In genomic region chr2:168831662-168832061, GRCh38 we compare ENCODE assay signal across 35 cellular contexts. TPM values are rescaled to one million over a fixed set of nuclear protein-coding genes. Genes with fewer than 3 reads are reported as not detected.
"Had no signal": no experiment of that assay in that cellular context is flagged by ENCODE, and none has a peak within 500 bp of the region (broad histone marks: within the 10 kb centered on the region; RNA-seq: fewer than 3 reads in every experiment).

No MANE protein-coding gene starts in this region.

- H3K9me3 ChIP-seq: adrenal gland, body of pancreas had no signal

- DNase-seq: activated effector memory CD4-positive, alpha-beta T cell treated with anti-CD3 and anti-CD28 coated beads, Interleukin-2, amount 50 U/mL, for 16 hours; activated effector memory CD4-positive, alpha-beta T cell treated with Interleukin-2 at 50 U/mL for 16 hours; activated gamma-delta T cell; activated gamma-delta T cell treated with Interleukin-2 at 50 U/mL for 16 hours; activated naive CD4-positive, alpha-beta T cell; activated naive CD4-positive, alpha-beta T cell treated with anti-CD3 and anti-CD28 coated beads for 36 hours; activated naive CD4-positive, alpha-beta T cell treated with anti-CD3 and anti-CD28 coated beads, Interleukin-2, amount 10 ng/mL, durations not matched to agents 7 days and 5 days; activated naive CD4-positive, alpha-beta T cell treated with anti-CD3 and anti-CD28 coated beads, Interleukin-2, amount 50 U/mL, for 16 hours; activated naive CD4-positive, alpha-beta T cell treated with Interleukin-2 at 50 U/mL for 16 hours; activated naive CD8-positive, alpha-beta T cell treated with anti-CD3 and anti-CD28 coated beads for 36 hours; activated naive CD8-positive, alpha-beta T cell treated with anti-CD3 and anti-CD28 coated beads, Interleukin-2, amount 10 ng/mL, durations not matched to agents 7 days and 5 days; activated naive CD8-positive, alpha-beta T cell treated with anti-CD3 and anti-CD28 coated beads, Interleukin-2, amount 50 U/mL, for 24 hours; activated T-cell treated with anti-CD3 and anti-CD28 coated beads, Interleukin-2, amount 50 U/mL, for 24 hours; activated T-cell treated with anti-CD3 and anti-CD28 coated beads, Interleukin-2, amount 50 U/mL, for 4 hours; activated T-cell treated with anti-CD3 and anti-CD28 coated beads, Interleukin-2, amount 50 U/mL, for 48 hours; activated T-cell treated with anti-CD3 and anti-CD28 coated beads, Interleukin-2, amount 50 U/mL, for 72 hours; adrenal gland; amniotic stem cell; amygdala; anterior cingulate cortex; aorta; body of pancreas; brain microvascular endothelial cell; caudate nucleus; central memory CD4-positive, alpha-beta T cell; cerebellar nuclear complex had no signal

- H3K4me3 ChIP-seq: adrenal gland, ascending aorta, body of pancreas, breast epithelium, cardiac muscle cell had no signal

- FAIRE-seq: astrocyte, bronchial epithelial cell had no signal

- H3K27ac ChIP-seq: adrenal gland, ascending aorta, body of pancreas, brain microvascular endothelial cell, breast epithelium, cardiac muscle cell had no signal

- H3K27me3 ChIP-seq: adrenal gland, ascending aorta, body of pancreas, brain microvascular endothelial cell, breast epithelium, cardiac muscle cell had no signal

- ATAC-seq: activated naive CD4-positive, alpha-beta T cell treated with anti-CD3 and anti-CD28 coated beads, Interleukin-2, amount 50 U/mL, for 72 hours; activated naive CD8-positive, alpha-beta T cell treated with anti-CD3 and anti-CD28 coated beads, Interleukin-2, amount 50 U/mL, for 24 hours; activated T-cell treated with anti-CD3 and anti-CD28 coated beads, Interleukin-2, amount 50 U/mL, for 4 hours; activated T-cell treated with anti-CD3 and anti-CD28 coated beads, Interleukin-2, amount 50 U/mL, for 72 hours; activated T-helper 17 cell treated with anti-CD3 and anti-CD28 coated beads, Interleukin-2, amount 50 U/mL, for 72 hours; body of pancreas had no signal

- H3K36me3 ChIP-seq: ascending aorta, brain microvascular endothelial cell, breast epithelium, cardiac muscle cell had no signal

- H3K4me1 ChIP-seq: adrenal gland, ascending aorta, body of pancreas, breast epithelium had no signal

RNA-seq across cellular contexts. Expression of gene NOSTRIN, which starts 29.2 kb away (rescaled TPM):
- total RNA-seq: activated naive CD4-positive, alpha-beta T cell treated with anti-CD3 and anti-CD28 coated beads for 36 hours; activated naive CD4-positive, alpha-beta T cell treated with anti-CD3 and anti-CD28 coated beads, Interleukin-2, amount 50 U/mL, for 72 hours; activated naive CD8-positive, alpha-beta T cell treated with anti-CD3 and anti-CD28 coated beads for 36 hours; activated naive CD8-positive, alpha-beta T cell treated with anti-CD3 and anti-CD28 coated beads, Interleukin-2, amount 10 ng/mL, durations not matched to agents 7 days and 5 days; activated T-cell treated with anti-CD3 and anti-CD28 coated beads, Interleukin-2, amount 50 U/mL, for 72 hours; activated T-helper 1 cell treated with anti-CD3 and anti-CD28 coated beads, Interleukin-12 subunit alpha, Interleukin-12 subunit beta, Interleukin-2, Interleukin-4 antibody, amounts not matched to agents 30 ng/mL and 10 ng/mL and 1 ng/mL, durations not matched to agents 14 hours and 24 hours and 36 hours; activated T-helper 2 cell treated with anti-CD3 and anti-CD28 coated beads, Interferon-gamma antibody, Interleukin-2, Interleukin-4, amounts not matched to agents 10 μg/mL and 5 μg/mL and 100 μg/mL, durations not matched to agents 14 hours and 24 hours and 36 hours; astrocyte had no signal

RNA-seq across cellular contexts. Expression of gene SPC25, which starts 58.6 kb away (rescaled TPM):
- total RNA-seq: ascending aorta, body of pancreas, bronchial epithelial cell had no signal
